8 cellular contexts compared by ENCODE assay signal in the genomic region with DNA sequence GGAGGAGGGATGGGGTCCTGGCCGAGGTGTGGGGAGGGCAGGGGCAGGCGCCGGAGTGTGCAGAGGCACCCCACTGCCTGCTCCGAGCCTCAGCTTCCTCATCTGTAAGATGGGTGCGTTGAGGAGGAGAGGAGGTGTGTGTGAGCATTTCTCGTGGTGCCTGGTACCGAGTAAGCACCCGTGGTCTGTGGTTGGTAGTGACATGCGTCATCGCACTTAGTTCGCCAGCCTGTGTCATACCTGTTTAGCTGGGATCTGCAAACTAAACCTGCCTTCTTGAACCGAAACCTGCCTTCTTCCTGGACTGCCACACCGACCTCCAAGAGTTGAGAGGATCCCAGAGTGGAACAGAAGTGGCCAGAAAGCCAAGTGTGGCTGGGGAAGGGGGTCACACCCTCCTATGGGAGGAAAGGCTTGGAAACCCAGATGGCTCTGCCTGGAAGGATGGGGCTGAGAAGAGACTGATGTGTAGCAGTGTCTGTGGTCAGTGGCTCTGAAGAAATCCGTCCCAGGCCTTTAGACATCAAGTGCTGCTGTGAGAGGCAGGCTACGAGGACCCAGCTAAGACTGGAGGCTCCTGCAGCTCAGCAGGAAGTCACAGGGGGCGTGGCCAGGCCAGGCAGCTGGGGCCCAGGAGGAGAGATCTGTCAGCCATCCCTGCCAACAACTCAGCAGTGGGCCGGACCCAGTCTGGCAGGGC.
DNase-seq lines count a peak whose midpoint lies in the region; ATAC-seq, FAIRE-seq and TF ChIP-seq lines count a peak whose summit lies in the region.

No MANE protein-coding gene starts in this region.

- ATAC-seq in GM18519 (IDR thresholded peaks at IDR 0.05; ENCODE audit: low FRiP score, unreplicated experiment) (peak; percentile 54), HG02938 (IDR thresholded peaks at IDR 0.05; ENCODE audit: unreplicated experiment) (peak; percentile 79), left lobe of liver (peak; percentile 16)

- H3K27ac ChIP-seq in astrocyte (ENCODE audit: low read depth, low read length): no peak overlapping the region

- H3K4me3 ChIP-seq in astrocyte (ENCODE audit: insufficient read depth, low read depth, low read length): no peak overlapping the region

- FAIRE-seq in astrocyte (lab: Jason Lieb, UNC): no peak

- no peaks in the 10 kb centered on the region for H3K9me3 ChIP-seq in astrocyte (ENCODE audit: insufficient read depth, low read depth, low read length)

- no peak overlapping the region for H3K4me3 Mint-ChIP-seq in astrocyte (ENCODE audit: unreplicated experiment)

- peak overlapping the region; percentile 75 for H3K27ac Mint-ChIP-seq in astrocyte (ENCODE audit: unreplicated experiment)

- peaks cover 4% of the 10 kb centered on the region for H3K9me3 Mint-ChIP-seq in astrocyte (ENCODE audit: unreplicated experiment)

- no peak overlapping the region for H2AFZ ChIP-seq in astrocyte (ENCODE audit: low read depth, low read length)

- peaks cover 15% of the 10 kb centered on the region for H3K4me1 ChIP-seq in astrocyte (ENCODE audit: insufficient read depth, low read length)

- peaks cover 24% of the 10 kb centered on the region for H3K36me3 Mint-ChIP-seq in astrocyte (ENCODE audit: low read depth, unreplicated experiment)

- no peaks in the 10 kb centered on the region for H3K27me3 Mint-ChIP-seq in astrocyte (ENCODE audit: low read depth, unreplicated experiment)

- H3K79me2 ChIP-seq in astrocyte (ENCODE audit: insufficient read depth, low read length): peaks cover 36% of the 10 kb centered on the region

- DNase-seq in T-helper 22 cell (ENCODE audit: low read depth): peak; percentile 74
- peak; percentile 39 for DNase-seq in astrocyte (ENCODE audit: low read depth)
- DNase-seq in left lobe of liver (ENCODE audit: low spot score): no peak
- DNase-seq in stimulated activated CD8-positive, alpha-beta memory T cell treated with anti-CD3 and anti-CD28 coated beads, Interleukin-12 subunit alpha, Interleukin-12 subunit beta, amount 100 ng/mL, for 4 hours (ENCODE audit: low read depth): peak; percentile 52
- DNase-seq in NCI-H1694 (lab: John Stamatoyannopoulos, UW): no peak
- no peak for DNase-seq in DMS79 treated with DMSO at 0.1 percent for 48 hours (lab: John Stamatoyannopoulos, UW)

- no peak overlapping the region for H3K4me2 ChIP-seq in astrocyte (ENCODE audit: low read length)

- TF ChIP-seq CTCF in astrocyte (IDR thresholded peaks at IDR 0.05; ENCODE audit: insufficient read depth, low read depth, low read length): no peak

- peaks cover 3% of the 10 kb centered on the region for H3K36me3 ChIP-seq in astrocyte (ENCODE audit: insufficient read depth, low read length)

- H4K20me1 ChIP-seq in astrocyte (ENCODE audit: insufficient read depth, low read length): peaks cover 98% of the 10 kb centered on the region

- no peaks in the 10 kb centered on the region for H3K27me3 ChIP-seq in astrocyte (ENCODE audit: insufficient read depth, low read length)

- peaks cover 14% of the 10 kb centered on the region for H3K4me1 Mint-ChIP-seq in astrocyte (ENCODE audit: low read depth, unreplicated experiment)

- H3K9ac ChIP-seq in astrocyte (ENCODE audit: low read length): peak overlapping the region; percentile 43

Comparison
In these comparisons a context has a peak if more than half of its experiments do, and no peak if none do; other contexts are left out.
1. ATAC-seq: peak in every context shown above with its lines; median percentile 79 in HG02938; 54 in GM18519; 16 in left lobe of liver.
2. DNase-seq: peak in T-helper 22 cell (single experiment), astrocyte (single experiment) and stimulated activated CD8-positive, alpha-beta memory T cell treated with anti-CD3 and anti-CD28 coated beads, Interleukin-12 subunit alpha, Interleukin-12 subunit beta, amount 100 ng/mL, for 4 hours (single experiment); none in left lobe of liver (single experiment), NCI-H1694 (single experiment) and DMS79 treated with DMSO at 0.1 percent for 48 hours (single experiment).